In genomic region chrX:44596277-44596676, GRCh38 we compare ENCODE assay signal across 1 cellular context.
TF ChIP-seq lines count a peak whose summit lies in the region.

No MANE protein-coding gene starts in this region.

TF ChIP-seq in HepG2, 621 proteins besides CTCF, POLR2A, EP300 and RAD21 (continued from another document):
- TF ChIP-seq, protein P1, sequence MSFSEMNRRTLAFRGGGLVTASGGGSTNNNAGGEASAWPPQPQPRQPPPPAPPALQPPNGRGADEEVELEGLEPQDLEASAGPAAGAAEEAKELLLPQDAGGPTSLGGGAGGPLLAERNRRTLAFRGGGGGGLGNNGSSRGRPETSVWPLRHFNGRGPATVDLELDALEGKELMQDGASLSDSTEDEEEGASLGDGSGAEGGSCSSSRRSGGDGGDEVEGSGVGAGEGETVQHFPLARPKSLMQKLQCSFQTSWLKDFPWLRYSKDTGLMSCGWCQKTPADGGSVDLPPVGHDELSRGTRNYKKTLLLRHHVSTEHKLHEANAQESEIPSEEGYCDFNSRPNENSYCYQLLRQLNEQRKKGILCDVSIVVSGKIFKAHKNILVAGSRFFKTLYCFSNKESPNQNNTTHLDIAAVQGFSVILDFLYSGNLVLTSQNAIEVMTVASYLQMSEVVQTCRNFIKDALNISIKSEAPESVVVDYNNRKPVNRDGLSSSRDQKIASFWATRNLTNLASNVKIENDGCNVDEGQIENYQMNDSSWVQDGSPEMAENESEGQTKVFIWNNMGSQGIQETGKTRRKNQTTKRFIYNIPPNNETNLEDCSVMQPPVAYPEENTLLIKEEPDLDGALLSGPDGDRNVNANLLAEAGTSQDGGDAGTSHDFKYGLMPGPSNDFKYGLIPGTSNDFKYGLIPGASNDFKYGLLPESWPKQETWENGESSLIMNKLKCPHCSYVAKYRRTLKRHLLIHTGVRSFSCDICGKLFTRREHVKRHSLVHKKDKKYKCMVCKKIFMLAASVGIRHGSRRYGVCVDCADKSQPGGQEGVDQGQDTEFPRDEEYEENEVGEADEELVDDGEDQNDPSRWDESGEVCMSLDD (CRISPR knock-in tag; IDR thresholded peaks at IDR 0.05; ENCODE audit: borderline replicate concordance), result no peak
- TF ChIP-seq, protein P2, sequence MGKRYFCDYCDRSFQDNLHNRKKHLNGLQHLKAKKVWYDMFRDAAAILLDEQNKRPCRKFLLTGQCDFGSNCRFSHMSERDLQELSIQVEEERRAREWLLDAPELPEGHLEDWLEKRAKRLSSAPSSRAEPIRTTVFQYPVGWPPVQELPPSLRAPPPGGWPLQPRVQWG (CRISPR knock-in tag; IDR thresholded peaks at IDR 0.05; ENCODE audit: borderline replicate concordance, low read depth), result no peak
- TF ChIP-seq ARID2 (CRISPR knock-in tag; IDR thresholded peaks at IDR 0.05; ENCODE audit: borderline replicate concordance), result no peak
- TF ChIP-seq ZNF180 (CRISPR knock-in tag; IDR thresholded peaks at IDR 0.05; ENCODE audit: borderline replicate concordance, low read depth), result no peak
- TF ChIP-seq, protein P3, sequence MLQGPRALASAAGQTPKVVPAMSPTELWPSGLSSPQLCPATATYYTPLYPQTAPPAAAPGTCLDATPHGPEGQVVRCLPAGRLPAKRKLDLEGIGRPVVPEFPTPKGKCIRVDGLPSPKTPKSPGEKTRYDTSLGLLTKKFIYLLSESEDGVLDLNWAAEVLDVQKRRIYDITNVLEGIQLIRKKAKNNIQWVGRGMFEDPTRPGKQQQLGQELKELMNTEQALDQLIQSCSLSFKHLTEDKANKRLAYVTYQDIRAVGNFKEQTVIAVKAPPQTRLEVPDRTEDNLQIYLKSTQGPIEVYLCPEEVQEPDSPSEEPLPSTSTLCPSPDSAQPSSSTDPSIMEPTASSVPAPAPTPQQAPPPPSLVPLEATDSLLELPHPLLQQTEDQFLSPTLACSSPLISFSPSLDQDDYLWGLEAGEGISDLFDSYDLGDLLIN (CRISPR knock-in tag; IDR thresholded peaks at IDR 0.05; ENCODE audit: borderline replicate concordance), result no peak
- TF ChIP-seq KLF11 (CRISPR knock-in tag; IDR thresholded peaks at IDR 0.05), result no peak
- TF ChIP-seq PRMT3 (CRISPR knock-in tag; IDR thresholded peaks at IDR 0.05; ENCODE audit: borderline replicate concordance, low read depth), result no peak
- no peak for TF ChIP-seq ZNF556 (CRISPR knock-in tag; IDR thresholded peaks at IDR 0.05; ENCODE audit: borderline replicate concordance)
- no peak for TF ChIP-seq ZNF644 (CRISPR knock-in tag; IDR thresholded peaks at IDR 0.05; ENCODE audit: low read depth)
- no peak for TF ChIP-seq ZFP36 (IDR thresholded peaks at IDR 0.05; ENCODE audit: borderline replicate concordance, low read depth, low read length, partially characterized antibody)
TF ChIP-seq in HepG2: peak in this region for 0.
